3 cellular contexts compared by ENCODE assay signal in genomic region chr15:40257656-40258450, GRCh38.
TF ChIP-seq lines count a peak whose summit lies in the region.

No MANE protein-coding gene starts in this region.

TF ChIP-seq in SK-N-SH, 30 proteins besides CTCF, POLR2A, EP300 and RAD21:
- TF ChIP-seq SIN3A (IDR thresholded peaks at IDR 0.05; ENCODE audit: borderline replicate concordance, low read depth, low read length): no peak
- TF ChIP-seq TAF1 (IDR thresholded peaks at IDR 0.05; ENCODE audit: borderline replicate concordance, low read depth, low read length): no peak
- no peak for TF ChIP-seq ELF1 (IDR thresholded peaks at IDR 0.05)
- 0 out of 2 replicates have a peak, but pooled peaks have one; percentile 16 for TF ChIP-seq TCF12 (IDR thresholded peaks at IDR 0.05)
- TF ChIP-seq FOXM1 (IDR thresholded peaks at IDR 0.05; ENCODE audit: low read depth): no peak
- no peak for TF ChIP-seq EZH2phosphoT487 (IDR thresholded peaks at IDR 0.05; ENCODE audit: borderline replicate concordance, low read depth)
- no peak for TF ChIP-seq REST (IDR thresholded peaks at IDR 0.05; ENCODE audit: low read depth, low read length)
- no peak for TF ChIP-seq FOSL2 (IDR thresholded peaks at IDR 0.05; ENCODE audit: borderline replicate concordance, low read depth)
- no peak for TF ChIP-seq GATA2 (CRISPR knock-in tag; IDR thresholded peaks at IDR 0.05)

TF ChIP-seq in SK-N-SH treated with all-trans-retinoic acid at 6 μM for 48 hours, 23 proteins besides CTCF, POLR2A, EP300 and RAD21:
- TF ChIP-seq ZNF70 (CRISPR knock-in tag; IDR thresholded peaks at IDR 0.05): no peak
- no peak for TF ChIP-seq OSR1 (CRISPR knock-in tag; IDR thresholded peaks at IDR 0.05)
- no peak for TF ChIP-seq RARB (CRISPR knock-in tag; IDR thresholded peaks at IDR 0.05)
- TF ChIP-seq, protein P1, sequence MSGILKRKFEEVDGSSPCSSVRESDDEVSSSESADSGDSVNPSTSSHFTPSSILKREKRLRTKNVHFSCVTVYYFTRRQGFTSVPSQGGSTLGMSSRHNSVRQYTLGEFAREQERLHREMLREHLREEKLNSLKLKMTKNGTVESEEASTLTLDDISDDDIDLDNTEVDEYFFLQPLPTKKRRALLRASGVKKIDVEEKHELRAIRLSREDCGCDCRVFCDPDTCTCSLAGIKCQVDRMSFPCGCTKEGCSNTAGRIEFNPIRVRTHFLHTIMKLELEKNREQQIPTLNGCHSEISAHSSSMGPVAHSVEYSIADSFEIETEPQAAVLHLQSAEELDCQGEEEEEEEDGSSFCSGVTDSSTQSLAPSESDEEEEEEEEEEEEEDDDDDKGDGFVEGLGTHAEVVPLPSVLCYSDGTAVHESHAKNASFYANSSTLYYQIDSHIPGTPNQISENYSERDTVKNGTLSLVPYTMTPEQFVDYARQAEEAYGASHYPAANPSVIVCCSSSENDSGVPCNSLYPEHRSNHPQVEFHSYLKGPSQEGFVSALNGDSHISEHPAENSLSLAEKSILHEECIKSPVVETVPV (CRISPR knock-in tag; IDR thresholded peaks at IDR 0.05): no peak
- no peak for TF ChIP-seq TCF4 (CRISPR knock-in tag; IDR thresholded peaks at IDR 0.05; ENCODE audit: borderline replicate concordance)
- no peak for TF ChIP-seq ARNTL (CRISPR knock-in tag; IDR thresholded peaks at IDR 0.05; ENCODE audit: borderline replicate concordance, low read depth)
- TF ChIP-seq, protein P2, sequence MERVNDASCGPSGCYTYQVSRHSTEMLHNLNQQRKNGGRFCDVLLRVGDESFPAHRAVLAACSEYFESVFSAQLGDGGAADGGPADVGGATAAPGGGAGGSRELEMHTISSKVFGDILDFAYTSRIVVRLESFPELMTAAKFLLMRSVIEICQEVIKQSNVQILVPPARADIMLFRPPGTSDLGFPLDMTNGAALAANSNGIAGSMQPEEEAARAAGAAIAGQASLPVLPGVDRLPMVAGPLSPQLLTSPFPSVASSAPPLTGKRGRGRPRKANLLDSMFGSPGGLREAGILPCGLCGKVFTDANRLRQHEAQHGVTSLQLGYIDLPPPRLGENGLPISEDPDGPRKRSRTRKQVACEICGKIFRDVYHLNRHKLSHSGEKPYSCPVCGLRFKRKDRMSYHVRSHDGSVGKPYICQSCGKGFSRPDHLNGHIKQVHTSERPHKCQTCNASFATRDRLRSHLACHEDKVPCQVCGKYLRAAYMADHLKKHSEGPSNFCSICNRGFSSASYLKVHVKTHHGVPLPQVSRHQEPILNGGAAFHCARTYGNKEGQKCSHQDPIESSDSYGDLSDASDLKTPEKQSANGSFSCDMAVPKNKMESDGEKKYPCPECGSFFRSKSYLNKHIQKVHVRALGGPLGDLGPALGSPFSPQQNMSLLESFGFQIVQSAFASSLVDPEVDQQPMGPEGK (CRISPR knock-in tag; IDR thresholded peaks at IDR 0.05; ENCODE audit: borderline replicate concordance): no peak
- no peak for TF ChIP-seq ZNF8 (CRISPR knock-in tag; IDR thresholded peaks at IDR 0.05)
- no peak for TF ChIP-seq TOX (CRISPR knock-in tag; IDR thresholded peaks at IDR 0.05; ENCODE audit: borderline replicate concordance)
- no peak for TF ChIP-seq GLIS3 (CRISPR knock-in tag; IDR thresholded peaks at IDR 0.05)
- TF ChIP-seq, protein P3, sequence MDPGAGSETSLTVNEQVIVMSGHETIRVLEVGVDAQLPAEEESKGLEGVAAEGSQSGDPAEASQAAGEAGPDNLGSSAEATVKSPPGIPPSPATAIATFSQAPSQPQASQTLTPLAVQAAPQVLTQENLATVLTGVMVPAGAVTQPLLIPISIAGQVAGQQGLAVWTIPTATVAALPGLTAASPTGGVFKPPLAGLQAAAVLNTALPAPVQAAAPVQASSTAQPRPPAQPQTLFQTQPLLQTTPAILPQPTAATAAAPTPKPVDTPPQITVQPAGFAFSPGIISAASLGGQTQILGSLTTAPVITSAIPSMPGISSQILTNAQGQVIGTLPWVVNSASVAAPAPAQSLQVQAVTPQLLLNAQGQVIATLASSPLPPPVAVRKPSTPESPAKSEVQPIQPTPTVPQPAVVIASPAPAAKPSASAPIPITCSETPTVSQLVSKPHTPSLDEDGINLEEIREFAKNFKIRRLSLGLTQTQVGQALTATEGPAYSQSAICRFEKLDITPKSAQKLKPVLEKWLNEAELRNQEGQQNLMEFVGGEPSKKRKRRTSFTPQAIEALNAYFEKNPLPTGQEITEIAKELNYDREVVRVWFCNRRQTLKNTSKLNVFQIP (CRISPR knock-in tag; IDR thresholded peaks at IDR 0.05; ENCODE audit: borderline replicate concordance, low read depth): no peak
- no peak for TF ChIP-seq ZC3H10 (CRISPR knock-in tag; IDR thresholded peaks at IDR 0.05)

TF ChIP-seq in endothelial cell of umbilical vein, 7 proteins besides CTCF, POLR2A, EP300 and RAD21:
- TF ChIP-seq FOS (IDR thresholded peaks at IDR 0.05; ENCODE audit: borderline replicate concordance, insufficient read depth, low read length): peak; percentile 14
- no peak for TF ChIP-seq EZH2 (IDR thresholded peaks at IDR 0.05; ENCODE audit: borderline replicate concordance, low read depth, low read length, severe bottlenecking)
TF ChIP-seq in endothelial cell of umbilical vein: peak in this region for 1.
